In genomic region chr14:73566431-73566830, GRCh38 we compare ENCODE assay signal across 15 cellular contexts. TPM values are rescaled to one million over a fixed set of nuclear protein-coding genes. Genes with fewer than 3 reads are reported as not detected.
"Had no signal": no experiment of that assay in that cellular context is flagged by ENCODE, and none has a peak within 500 bp of the region (broad histone marks: within the 10 kb centered on the region; RNA-seq: fewer than 3 reads in every experiment).

No MANE protein-coding gene starts in this region.

RNA-seq across cellular contexts. Expression of gene HEATR4, which starts 7.7 kb away (rescaled TPM):
- total RNA-seq: activated CD8-positive, alpha-beta memory T cell treated with anti-CD3 and anti-CD28 coated beads for 36 hours; activated CD8-positive, alpha-beta memory T cell treated with anti-CD3 and anti-CD28 coated beads, Interleukin-2, amount 10 ng/mL, durations not matched to agents 7 days and 5 days; activated CD8-positive, alpha-beta T cell treated with anti-CD3 and anti-CD28 coated beads, Interleukin-2, amount 10 ng/mL, durations not matched to agents 7 days and 5 days; activated naive CD8-positive, alpha-beta T cell treated with anti-CD3 and anti-CD28 coated beads, Interleukin-2, amount 10 ng/mL, durations not matched to agents 7 days and 5 days; activated T-helper 17 cell treated with anti-CD3 and anti-CD28 coated beads, Interleukin-2, amount 50 U/mL, for 72 hours; ascending aorta; glomerular endothelial cell; T-helper 1 cell treated with Interleukin-12 subunit alpha and Interleukin-12 subunit beta and Interleukin-4 antibody, amounts not matched to agents 30 ng/mL and 1 ng/mL, for 36 hours had no signal
- polyA plus RNA-seq: foreskin keratinocyte had no signal

RNA-seq across cellular contexts. Expression of gene ACOT6, which starts 45.9 kb away (rescaled TPM):
- total RNA-seq: activated CD8-positive, alpha-beta memory T cell treated with anti-CD3 and anti-CD28 coated beads for 36 hours; activated CD8-positive, alpha-beta memory T cell treated with anti-CD3 and anti-CD28 coated beads, Interleukin-2, amount 10 ng/mL, durations not matched to agents 7 days and 5 days; activated CD8-positive, alpha-beta T cell treated with anti-CD3 and anti-CD28 coated beads, Interleukin-2, amount 10 ng/mL, durations not matched to agents 7 days and 5 days; activated naive CD8-positive, alpha-beta T cell treated with anti-CD3 and anti-CD28 coated beads, Interleukin-2, amount 10 ng/mL, durations not matched to agents 7 days and 5 days; activated T-helper 17 cell treated with anti-CD3 and anti-CD28 coated beads, Interleukin-2, amount 50 U/mL, for 72 hours; ascending aorta; colonic mucosa; endodermal cell; epithelial cell of proximal tubule; esophagus mucosa; foreskin keratinocyte; gastrocnemius medialis; glomerular endothelial cell; heart right ventricle; T-helper 1 cell treated with Interleukin-12 subunit alpha and Interleukin-12 subunit beta and Interleukin-4 antibody, amounts not matched to agents 30 ng/mL and 1 ng/mL, for 36 hours had no signal
- polyA plus RNA-seq: foreskin keratinocyte, heart right ventricle had no signal
